8 cellular contexts compared by ENCODE assay signal in the genomic region with DNA sequence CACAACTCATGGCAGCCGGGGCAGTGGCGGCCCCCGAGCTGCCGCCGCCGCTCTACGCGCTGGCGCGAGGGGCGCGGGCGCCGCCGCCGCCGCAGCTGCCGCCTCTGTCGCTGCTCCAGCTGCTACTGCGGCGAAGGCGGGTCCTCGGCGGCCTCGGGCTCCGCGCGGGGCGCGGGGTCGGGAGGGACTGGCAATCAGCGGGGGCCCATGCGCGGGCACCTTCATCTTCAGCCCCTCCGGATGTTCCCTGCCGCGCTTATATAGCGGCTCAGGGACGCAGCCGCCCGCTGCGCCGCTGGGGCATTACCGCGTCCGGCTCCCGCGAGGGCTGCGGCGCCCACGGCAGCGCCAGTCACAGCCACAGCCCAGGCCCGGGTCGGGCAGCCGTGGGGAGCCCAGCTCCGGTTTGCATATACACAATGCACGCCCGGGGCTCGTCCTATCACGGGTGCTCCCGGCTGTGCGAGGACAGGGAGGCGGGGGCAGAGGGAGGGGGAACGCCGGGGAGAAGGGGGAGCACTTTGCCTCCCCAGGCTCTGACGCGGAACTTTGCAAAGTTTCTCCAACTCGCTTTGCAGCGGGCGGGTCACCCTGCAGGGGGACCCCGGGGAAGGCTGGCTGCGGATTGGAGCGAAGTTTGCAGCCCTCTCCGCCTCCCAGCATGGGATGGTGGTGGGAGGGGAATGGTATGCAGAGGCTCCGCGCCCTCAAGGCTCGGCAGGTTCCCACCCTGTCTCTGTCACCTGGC. TPM values are rescaled to one million over a fixed set of nuclear protein-coding genes. Genes with fewer than 3 reads are reported as not detected.
A peak's percentile ranks its signal among the peaks of the same experiment; 100 is the strongest.
DNase-seq lines count a peak whose midpoint lies in the region; ATAC-seq and TF ChIP-seq lines count a peak whose summit lies in the region.

A gene with protein sequence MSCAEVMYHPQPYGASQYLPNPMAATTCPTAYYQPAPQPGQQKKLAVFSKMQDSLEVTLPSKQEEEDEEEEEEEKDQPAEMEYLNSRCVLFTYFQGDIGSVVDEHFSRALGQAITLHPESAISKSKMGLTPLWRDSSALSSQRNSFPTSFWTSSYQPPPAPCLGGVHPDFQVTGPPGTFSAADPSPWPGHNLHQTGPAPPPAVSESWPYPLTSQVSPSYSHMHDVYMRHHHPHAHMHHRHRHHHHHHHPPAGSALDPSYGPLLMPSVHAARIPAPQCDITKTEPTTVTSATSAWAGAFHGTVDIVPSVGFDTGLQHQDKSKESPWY (minus strand): TSS at position 416 of the 748 bp plus-strand sequence. CDS start 406 bp downstream, at position 10.

- H3K27ac ChIP-seq in ACC112 (ENCODE audit: low read depth, low read length): peak within 1 kb of the TSS; percentile 86

- no peaks in the 10 kb centered on the region for H3K36me3 ChIP-seq in ACC112 (ENCODE audit: insufficient read depth, low read length)
- no peaks in the 10 kb centered on the region for H3K36me3 ChIP-seq in kidney epithelial cell (ENCODE audit: control insufficient read depth, insufficient read depth, low read length)

- peak within 1 kb of the TSS; percentile 80 for H2AFZ ChIP-seq in ACC112 (ENCODE audit: low read length, unreplicated experiment)

- peaks cover 47% of the 10 kb centered on the region for H3K4me1 ChIP-seq in ACC112 (ENCODE audit: control insufficient read depth, insufficient read depth, low read length, unreplicated experiment)

- peaks cover 49% of the 10 kb centered on the region for H3K79me2 ChIP-seq in ACC112 (ENCODE audit: control insufficient read depth, insufficient read depth, low read length, unreplicated experiment)

- H3K27me3 ChIP-seq in ACC112 (ENCODE audit: insufficient read depth, low read length) (no peaks in the 10 kb centered on the region), kidney epithelial cell (ENCODE audit: control insufficient read depth, insufficient read depth, low read length) (peaks cover 5% of the 10 kb centered on the region)

- peak; percentile 43 for ATAC-seq in GM19035 (IDR thresholded peaks at IDR 0.05; ENCODE audit: unreplicated experiment)
- no peak for ATAC-seq in HG03457 (IDR thresholded peaks at IDR 0.05; ENCODE audit: unreplicated experiment)

- peak within 1 kb of the TSS; percentile 96 for H3K4me3 ChIP-seq in ACC112 (ENCODE audit: low read depth, low read length)
- H3K4me3 ChIP-seq in cardiac fibroblast (replicated peaks in 1 of 2; ENCODE audit: low read depth in 2 of 2, low read length in 2 of 2): peak within 1 kb of the TSS; percentile 84 to 94
- H3K4me3 ChIP-seq in kidney epithelial cell (ENCODE audit: low read depth, low read length): peak within 1 kb of the TSS; percentile 65

- DNase-seq in NCI-H1930 (lab: John Stamatoyannopoulos, UW): peak; percentile 26 to 33
- DNase-seq in cardiac fibroblast (ENCODE audit: low read depth in 2 of 2): peak; percentile 88 to 93
- DNase-seq in kidney epithelial cell (ENCODE audit: low read depth): no peak
- DNase-seq in stimulated activated CD8-positive, alpha-beta memory T cell treated with anti-CD3 and anti-CD28 coated beads, Interleukin-4, amount 100 ng/mL, for 48 hours: peak; percentile 24
- DNase-seq in NCI-H2081 treated with DMSO at 0.1 percent for 48 hours (lab: John Stamatoyannopoulos, UW): no peak

- TF ChIP-seq CTCF in cardiac fibroblast (IDR thresholded peaks at IDR 0.05; ENCODE audit: low read depth, low read length) (peak; percentile 31), kidney epithelial cell (IDR thresholded peaks at IDR 0.05; ENCODE audit: insufficient read depth, low read length, poor library complexity, severe bottlenecking) (peak; percentile 12)

RNA-seq across cellular contexts. Expression of the gene that starts here (rescaled TPM):
- total RNA-seq in kidney epithelial cell: 40.6 and 55.7 TPM in 2 replicates

Comparison
In these comparisons a context has a peak if more than half of its experiments do, and no peak if none do; other contexts are left out.
1. DNase-seq: peak in NCI-H1930 (2 of 2), cardiac fibroblast (2 of 2) and stimulated activated CD8-positive, alpha-beta memory T cell treated with anti-CD3 and anti-CD28 coated beads, Interleukin-4, amount 100 ng/mL, for 48 hours (single experiment); none in kidney epithelial cell (single experiment) and NCI-H2081 treated with DMSO at 0.1 percent for 48 hours (single experiment).
2. Peak in every context shown above with its lines, with median percentiles within 50 percentile points of each other: H3K4me3 ChIP-seq.